9 cellular contexts compared by ENCODE assay signal in the genomic region with DNA sequence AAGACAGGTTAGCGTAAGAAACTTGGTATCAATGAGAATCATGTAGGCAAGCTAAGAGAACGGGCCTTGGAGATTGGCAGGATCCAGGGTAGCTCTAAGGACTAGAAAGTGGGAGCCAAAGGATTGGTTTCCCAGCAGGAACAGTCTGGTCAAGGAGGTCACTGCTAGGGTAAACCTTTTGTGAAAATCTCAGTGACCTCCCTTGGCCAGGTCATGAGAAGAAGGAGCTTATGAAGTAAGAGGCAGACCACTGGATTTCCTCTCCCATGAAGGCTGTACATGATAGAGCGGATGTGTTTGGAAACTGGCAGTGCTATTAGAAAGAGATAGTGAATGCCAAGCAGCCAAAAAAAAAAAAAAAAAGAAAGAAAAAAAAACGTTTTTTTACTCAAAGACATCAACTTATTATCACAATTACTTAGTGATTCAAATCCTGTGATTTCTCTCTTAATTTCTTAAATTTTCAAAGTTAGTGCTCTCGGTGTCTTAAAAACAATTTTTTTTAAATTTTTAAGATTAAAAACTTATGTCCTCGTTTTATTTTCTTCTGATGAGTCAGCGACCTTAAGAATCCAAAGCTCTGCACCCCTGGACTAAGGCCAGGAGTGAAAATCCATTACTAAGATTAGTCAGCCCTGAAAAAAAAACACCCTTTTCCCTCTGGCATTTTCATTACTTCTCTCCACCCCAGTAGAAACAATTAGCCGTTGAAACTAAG.
DNase-seq lines count a peak whose midpoint lies in the region; ATAC-seq and TF ChIP-seq lines count a peak whose summit lies in the region.
"Had no signal": no experiment of that assay in that cellular context is flagged by ENCODE, and none has a peak within 500 bp of the region (broad histone marks: within the 10 kb centered on the region; RNA-seq: fewer than 3 reads in every experiment).

No MANE protein-coding gene starts in this region.

- peak; percentile 98 for DNase-seq in GM23248
- peak; percentile 73 to 86 (median 79) for DNase-seq in adrenal gland
- DNase-seq in heart right ventricle, result peak in 1 of 2 donors; percentile 68
- DNase-seq in CD4-positive, alpha-beta memory T cell, result no peak
- DNase-seq in SKM-1 treated with dmso at 0.1 percent for 144 hours (lab: John Stamatoyannopoulos, UW; ENCODE audit: unreplicated experiment), result no peak
- DNase-seq in NCI-H1436 (lab: John Stamatoyannopoulos, UW), result no peak
- DNase-seq: T-cell had no signal

- no peak overlapping the region for H3K27ac Mint-ChIP-seq in CD4-positive, alpha-beta memory T cell
- H3K27ac Mint-ChIP-seq: T-cell had no signal

- H3K27ac ChIP-seq in GM23248 (peak overlapping the region; percentile 96), adrenal gland (peak overlapping the region; percentile 67 to 91 (median 87)), heart right ventricle (peak overlapping the region; percentile 34 to 85 (median 73)), skin epidermis (peak overlapping the region in 20 of 21 experiments; percentile 34 to 90 (median 75))
- no peak overlapping the region for H3K27ac ChIP-seq in CD4-positive, alpha-beta memory T cell (ENCODE audit: low read depth, low read length)

- no peak for TF ChIP-seq POLR2A in adrenal gland (IDR thresholded peaks at IDR 0.05)

- peak overlapping the region; percentile 63 for H3K9ac ChIP-seq in GM23248

- no peak overlapping the region for H3K4me3 Mint-ChIP-seq in CD4-positive, alpha-beta memory T cell
- H3K4me3 Mint-ChIP-seq: T-cell had no signal

- peak overlapping the region; percentile 78 for H2AFZ ChIP-seq in GM23248

- no peaks in the 10 kb centered on the region for H3K36me3 Mint-ChIP-seq in CD4-positive, alpha-beta memory T cell
- H3K36me3 Mint-ChIP-seq: T-cell had no signal

- H3K4me1 Mint-ChIP-seq in CD4-positive, alpha-beta memory T cell, result no peaks in the 10 kb centered on the region
- H3K4me1 Mint-ChIP-seq: T-cell had no signal

- ATAC-seq in heart right ventricle (peak; percentile 84 to 94 (median 90)), GM18519 (IDR thresholded peaks at IDR 0.05; ENCODE audit: low FRiP score, unreplicated experiment) (no peak)
- ATAC-seq: T-cell had no signal

- peaks cover 35% of the 10 kb centered on the region for H3F3A ChIP-seq in GM23248 (ENCODE audit: insufficient read depth)

- peaks cover 33% of the 10 kb centered on the region for H3K4me1 ChIP-seq in GM23248 (ENCODE audit: insufficient read depth)
- peaks cover 17 to 19% of the 10 kb centered on the region in 2 donors for H3K4me1 ChIP-seq in adrenal gland (replicated peaks in 1 of 2)
- H3K4me1 ChIP-seq in heart right ventricle, result peaks cover 0 to 40% (median 17%) of the 10 kb centered on the region in 9 donors
- no peaks in the 10 kb centered on the region for H3K4me1 ChIP-seq in CD4-positive, alpha-beta memory T cell (ENCODE audit: insufficient read depth, low read length)

- H3K9me3 Mint-ChIP-seq in CD4-positive, alpha-beta memory T cell, result no peaks in the 10 kb centered on the region
- H3K9me3 Mint-ChIP-seq: T-cell had no signal

- CTCF ChIA-PET in CD4-positive, alpha-beta memory T cell (lab: Charles Lee; ENCODE audit: partially characterized antibody), result no interaction called here

- peak overlapping the region; percentile 49 for H3K4me3 ChIP-seq in GM23248
- peak overlapping the region in 1 of 4 donors; percentile 4 for H3K4me3 ChIP-seq in adrenal gland
- peak overlapping the region in 3 of 10 donors; percentile 0 to 15 (median 3) for H3K4me3 ChIP-seq in heart right ventricle
- H3K4me3 ChIP-seq in skin epidermis, result no peak overlapping the region
- H3K4me3 ChIP-seq in CD4-positive, alpha-beta memory T cell (ENCODE audit: low read length in 2 of 2), result no peak overlapping the region

- no peaks in the 10 kb centered on the region for H3K9me2 ChIP-seq in GM23248 (ENCODE audit: insufficient read depth)

- WGBS in GM23248 (ENCODE audit: low coverage in 1 of 2, low lambda C conversion rate in 2 of 2, missing lambda C conversion rate in 2 of 2), 2 experiments, result 3% methylated on average over 8 of the region's 8 CpGs
- WGBS in adrenal gland, 4 donors, result 16 to 25% (median 21%) methylated on average over 8 of the region's 8 CpGs
- 43 to 49% methylated on average over 8 of the region's 8 CpGs for WGBS in heart right ventricle, 2 donors

- H3K4me2 ChIP-seq in GM23248 (ENCODE audit: unreplicated experiment), result peak overlapping the region; percentile 82

- H3K79me2 ChIP-seq in GM23248 (ENCODE audit: insufficient read depth), result no peaks in the 10 kb centered on the region

- in situ Hi-C loops in GM23248 (cut with MboI), result no loop called here

- no peaks in the 10 kb centered on the region for H3K9me3 ChIP-seq in GM23248 (ENCODE audit: low read depth)
- H3K9me3 ChIP-seq in adrenal gland (replicated peaks in 1 of 3), result no peaks in the 10 kb centered on the region
- no peaks in the 10 kb centered on the region for H3K9me3 ChIP-seq in heart right ventricle
- H3K9me3 ChIP-seq in CD4-positive, alpha-beta memory T cell (ENCODE audit: control insufficient read depth in 1 of 2, low read length in 2 of 2), result no peaks in the 10 kb centered on the region

- H3K27me3 Mint-ChIP-seq in CD4-positive, alpha-beta memory T cell, result peaks cover 11 to 12% of the 10 kb centered on the region in 2 donors

- no peaks in the 10 kb centered on the region for H3K27me3 ChIP-seq in GM23248 (replicated peaks; ENCODE audit: insufficient read depth)
- no peaks in the 10 kb centered on the region for H3K27me3 ChIP-seq in adrenal gland
- H3K27me3 ChIP-seq in heart right ventricle, result no peaks in the 10 kb centered on the region
- peaks cover 3% of the 10 kb centered on the region for H3K27me3 ChIP-seq in CD4-positive, alpha-beta memory T cell (ENCODE audit: insufficient read depth, low read length)

- intact Hi-C loops in adrenal gland (cut with DNase I), result no loop called here
- intact Hi-C loops in heart right ventricle (cut with DNase I), result loop anchor here in 3 of 10 donors (1.0 to 10.0 kb wide), 3 partner anchors 56 to 59 kb away; no protein-coding TSS in a partner anchor
- intact Hi-C loops in CD4-positive, alpha-beta memory T cell (cut with micrococcal nuclease), result no loop called here

- no peaks in the 10 kb centered on the region for H4K20me1 ChIP-seq in GM23248 (ENCODE audit: insufficient read depth)

- H3K36me3 ChIP-seq in GM23248 (ENCODE audit: low read depth) (no peaks in the 10 kb centered on the region), adrenal gland (replicated peaks in 1 of 2) (no peaks in the 10 kb centered on the region), heart right ventricle (no peaks in the 10 kb centered on the region)
- no peaks in the 10 kb centered on the region for H3K36me3 ChIP-seq in CD4-positive, alpha-beta memory T cell (ENCODE audit: insufficient read depth, low read length)

- POLR2A ChIA-PET in CD4-positive, alpha-beta memory T cell (lab: Charles Lee; ENCODE audit: partially characterized antibody), result no interaction called here

- no peak for TF ChIP-seq CTCF in adrenal gland (IDR thresholded peaks at IDR 0.05)
- TF ChIP-seq CTCF in heart right ventricle (IDR thresholded peaks at IDR 0.05), result no peak

Comparison
In these comparisons a context has a peak if more than half of its experiments do, and no peak if none do; other contexts are left out.
1. DNase-seq: peak in GM23248 (single experiment) and adrenal gland (7 of 7); none in CD4-positive, alpha-beta memory T cell (0 of 5), SKM-1 treated with dmso at 0.1 percent for 144 hours (single experiment) and NCI-H1436 (single experiment).